Comparison of ENCODE assay signal across 1 cellular context in the genomic region with DNA sequence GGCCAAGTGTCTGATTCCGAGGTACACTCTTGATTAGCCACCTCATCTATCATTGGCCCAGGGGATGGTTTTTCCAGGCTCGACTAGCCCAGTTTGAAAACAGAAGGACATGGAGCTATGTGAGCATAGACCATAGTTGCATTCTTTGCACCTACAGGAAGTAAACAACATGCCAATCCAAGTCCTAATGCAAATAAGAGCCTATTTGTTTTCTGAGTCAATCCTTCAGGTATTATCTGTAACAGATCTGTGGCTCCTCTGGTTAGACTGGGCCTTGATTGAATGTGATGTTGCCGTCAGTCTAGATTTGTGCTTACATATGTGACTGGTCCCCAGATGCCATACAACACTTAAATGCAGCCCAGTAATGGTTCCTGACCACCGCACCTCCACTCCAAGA.
A peak's percentile ranks its signal among the peaks of the same experiment; 100 is the strongest.
TF ChIP-seq lines count a peak whose summit lies in the region.

No MANE protein-coding gene starts in this region.

TF ChIP-seq in HepG2, 621 proteins besides CTCF, POLR2A, EP300 and RAD21 (continues in another document):
- TF ChIP-seq ZNF143 (CRISPR knock-in tag; IDR thresholded peaks at IDR 0.05) (no peak), ZBTB8A (CRISPR knock-in tag; IDR thresholded peaks at IDR 0.05; ENCODE audit: borderline replicate concordance, low read depth) (no peak), TBL1XR1 (IDR thresholded peaks at IDR 0.05; ENCODE audit: borderline replicate concordance, low read length, partially characterized antibody) (peak; percentile 84), ZNF510 (CRISPR knock-in tag; IDR thresholded peaks at IDR 0.05; ENCODE audit: low read depth) (no peak), ZNF780A (CRISPR knock-in tag; IDR thresholded peaks at IDR 0.05) (no peak), MLLT10 (CRISPR knock-in tag; IDR thresholded peaks at IDR 0.05) (no peak), MEIS2 (CRISPR knock-in tag; IDR thresholded peaks at IDR 0.05) (peak; percentile 71; the same call in 1 of the 2 replicates), IKZF4 (CRISPR knock-in tag; IDR thresholded peaks at IDR 0.05; ENCODE audit: borderline replicate concordance, low read depth, not compliant biosample characterization) (no peak), CCDC6 (CRISPR knock-in tag; IDR thresholded peaks at IDR 0.05) (peak; percentile 43; the same call in 1 of the 2 replicates), ZNF75D (CRISPR knock-in tag; IDR thresholded peaks at IDR 0.05; ENCODE audit: borderline replicate concordance) (no peak), ZNF136 (CRISPR knock-in tag; IDR thresholded peaks at IDR 0.05; ENCODE audit: low read depth) (no peak), ZNF790 (CRISPR knock-in tag; IDR thresholded peaks at IDR 0.05; ENCODE audit: borderline replicate concordance) (no peak), ZNF660 (CRISPR knock-in tag; IDR thresholded peaks at IDR 0.05; ENCODE audit: borderline replicate concordance, low read depth) (no peak), KAT7 (CRISPR knock-in tag; IDR thresholded peaks at IDR 0.05; ENCODE audit: borderline replicate concordance) (no peak), ZNF343 (CRISPR knock-in tag; IDR thresholded peaks at IDR 0.05) (no peak), ZNF766 (CRISPR knock-in tag; IDR thresholded peaks at IDR 0.05; ENCODE audit: borderline replicate concordance) (no peak), ZNF788 (CRISPR knock-in tag; IDR thresholded peaks at IDR 0.05; ENCODE audit: borderline replicate concordance) (no peak), ZMYM3 (CRISPR knock-in tag; IDR thresholded peaks at IDR 0.05) (no peak), TAF1 (CRISPR knock-in tag; IDR thresholded peaks at IDR 0.05) (no peak), POGZ (CRISPR knock-in tag; IDR thresholded peaks at IDR 0.05) (peak; percentile 41), RBFOX2 (IDR thresholded peaks at IDR 0.05; ENCODE audit: low read depth, low read length) (no peak), KAT8 (CRISPR knock-in tag; IDR thresholded peaks at IDR 0.05) (peak; percentile 64), PCBP2 (optimal IDR thresholded peaks at IDR 0.05; ENCODE audit: low read depth, low read length, poor library complexity, severe bottlenecking) (no peak), SNAI1 (CRISPR knock-in tag; IDR thresholded peaks at IDR 0.05; ENCODE audit: borderline replicate concordance) (no peak), CBX1 (IDR thresholded peaks at IDR 0.05; ENCODE audit: low read depth) (no peak), ZNF577 (CRISPR knock-in tag; IDR thresholded peaks at IDR 0.05; ENCODE audit: borderline replicate concordance, low read depth) (no peak), RORA (CRISPR knock-in tag; IDR thresholded peaks at IDR 0.05) (no peak), SP5 (CRISPR knock-in tag; IDR thresholded peaks at IDR 0.05; ENCODE audit: borderline replicate concordance, low read depth) (peak; percentile 39; the same call in 1 of the 2 replicates), ZMYM2 (CRISPR knock-in tag; IDR thresholded peaks at IDR 0.05) (no peak), TBP (CRISPR knock-in tag; IDR thresholded peaks at IDR 0.05) (no peak), ZBTB3 (CRISPR knock-in tag; IDR thresholded peaks at IDR 0.05; ENCODE audit: borderline replicate concordance, low read depth) (no peak), ZNF34 (CRISPR knock-in tag; IDR thresholded peaks at IDR 0.05; ENCODE audit: borderline replicate concordance) (no peak), HCFC1 (IDR thresholded peaks at IDR 0.05; ENCODE audit: low read depth, low read length) (no peak)
- TF ChIP-seq, protein P1, sequence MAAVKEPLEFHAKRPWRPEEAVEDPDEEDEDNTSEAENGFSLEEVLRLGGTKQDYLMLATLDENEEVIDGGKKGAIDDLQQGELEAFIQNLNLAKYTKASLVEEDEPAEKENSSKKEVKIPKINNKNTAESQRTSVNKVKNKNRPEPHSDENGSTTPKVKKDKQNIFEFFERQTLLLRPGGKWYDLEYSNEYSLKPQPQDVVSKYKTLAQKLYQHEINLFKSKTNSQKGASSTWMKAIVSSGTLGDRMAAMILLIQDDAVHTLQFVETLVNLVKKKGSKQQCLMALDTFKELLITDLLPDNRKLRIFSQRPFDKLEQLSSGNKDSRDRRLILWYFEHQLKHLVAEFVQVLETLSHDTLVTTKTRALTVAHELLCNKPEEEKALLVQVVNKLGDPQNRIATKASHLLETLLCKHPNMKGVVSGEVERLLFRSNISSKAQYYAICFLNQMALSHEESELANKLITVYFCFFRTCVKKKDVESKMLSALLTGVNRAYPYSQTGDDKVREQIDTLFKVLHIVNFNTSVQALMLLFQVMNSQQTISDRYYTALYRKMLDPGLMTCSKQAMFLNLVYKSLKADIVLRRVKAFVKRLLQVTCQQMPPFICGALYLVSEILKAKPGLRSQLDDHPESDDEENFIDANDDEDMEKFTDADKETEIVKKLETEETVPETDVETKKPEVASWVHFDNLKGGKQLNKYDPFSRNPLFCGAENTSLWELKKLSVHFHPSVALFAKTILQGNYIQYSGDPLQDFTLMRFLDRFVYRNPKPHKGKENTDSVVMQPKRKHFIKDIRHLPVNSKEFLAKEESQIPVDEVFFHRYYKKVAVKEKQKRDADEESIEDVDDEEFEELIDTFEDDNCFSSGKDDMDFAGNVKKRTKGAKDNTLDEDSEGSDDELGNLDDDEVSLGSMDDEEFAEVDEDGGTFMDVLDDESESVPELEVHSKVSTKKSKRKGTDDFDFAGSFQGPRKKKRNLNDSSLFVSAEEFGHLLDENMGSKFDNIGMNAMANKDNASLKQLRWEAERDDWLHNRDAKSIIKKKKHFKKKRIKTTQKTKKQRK (IDR thresholded peaks at IDR 0.05; ENCODE audit: low read length), result no peak
- TF ChIP-seq, protein P2, sequence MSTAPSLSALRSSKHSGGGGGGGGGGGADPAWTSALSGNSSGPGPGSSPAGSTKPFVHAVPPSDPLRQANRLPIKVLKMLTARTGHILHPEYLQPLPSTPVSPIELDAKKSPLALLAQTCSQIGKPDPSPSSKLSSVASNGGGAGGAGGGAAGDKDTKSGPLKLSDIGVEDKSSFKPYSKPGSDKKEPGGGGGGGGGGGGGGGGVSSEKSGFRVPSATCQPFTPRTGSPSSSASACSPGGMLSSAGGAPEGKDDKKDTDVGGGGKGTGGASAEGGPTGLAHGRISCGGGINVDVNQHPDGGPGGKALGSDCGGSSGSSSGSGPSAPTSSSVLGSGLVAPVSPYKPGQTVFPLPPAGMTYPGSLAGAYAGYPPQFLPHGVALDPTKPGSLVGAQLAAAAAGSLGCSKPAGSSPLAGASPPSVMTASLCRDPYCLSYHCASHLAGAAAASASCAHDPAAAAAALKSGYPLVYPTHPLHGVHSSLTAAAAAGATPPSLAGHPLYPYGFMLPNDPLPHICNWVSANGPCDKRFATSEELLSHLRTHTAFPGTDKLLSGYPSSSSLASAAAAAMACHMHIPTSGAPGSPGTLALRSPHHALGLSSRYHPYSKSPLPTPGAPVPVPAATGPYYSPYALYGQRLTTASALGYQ (CRISPR knock-in tag; IDR thresholded peaks at IDR 0.05), result peak; percentile 85
- TF ChIP-seq, protein P3, sequence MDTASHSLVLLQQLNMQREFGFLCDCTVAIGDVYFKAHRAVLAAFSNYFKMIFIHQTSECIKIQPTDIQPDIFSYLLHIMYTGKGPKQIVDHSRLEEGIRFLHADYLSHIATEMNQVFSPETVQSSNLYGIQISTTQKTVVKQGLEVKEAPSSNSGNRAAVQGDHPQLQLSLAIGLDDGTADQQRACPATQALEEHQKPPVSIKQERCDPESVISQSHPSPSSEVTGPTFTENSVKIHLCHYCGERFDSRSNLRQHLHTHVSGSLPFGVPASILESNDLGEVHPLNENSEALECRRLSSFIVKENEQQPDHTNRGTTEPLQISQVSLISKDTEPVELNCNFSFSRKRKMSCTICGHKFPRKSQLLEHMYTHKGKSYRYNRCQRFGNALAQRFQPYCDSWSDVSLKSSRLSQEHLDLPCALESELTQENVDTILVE (CRISPR knock-in tag; IDR thresholded peaks at IDR 0.05), result 0 out of 2 replicates have a peak, but pooled peaks have one; percentile 34
- TF ChIP-seq, protein P4, sequence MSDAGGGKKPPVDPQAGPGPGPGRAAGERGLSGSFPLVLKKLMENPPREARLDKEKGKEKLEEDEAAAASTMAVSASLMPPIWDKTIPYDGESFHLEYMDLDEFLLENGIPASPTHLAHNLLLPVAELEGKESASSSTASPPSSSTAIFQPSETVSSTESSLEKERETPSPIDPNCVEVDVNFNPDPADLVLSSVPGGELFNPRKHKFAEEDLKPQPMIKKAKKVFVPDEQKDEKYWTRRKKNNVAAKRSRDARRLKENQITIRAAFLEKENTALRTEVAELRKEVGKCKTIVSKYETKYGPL (CRISPR knock-in tag; IDR thresholded peaks at IDR 0.05), result no peak
- TF ChIP-seq, protein P5, sequence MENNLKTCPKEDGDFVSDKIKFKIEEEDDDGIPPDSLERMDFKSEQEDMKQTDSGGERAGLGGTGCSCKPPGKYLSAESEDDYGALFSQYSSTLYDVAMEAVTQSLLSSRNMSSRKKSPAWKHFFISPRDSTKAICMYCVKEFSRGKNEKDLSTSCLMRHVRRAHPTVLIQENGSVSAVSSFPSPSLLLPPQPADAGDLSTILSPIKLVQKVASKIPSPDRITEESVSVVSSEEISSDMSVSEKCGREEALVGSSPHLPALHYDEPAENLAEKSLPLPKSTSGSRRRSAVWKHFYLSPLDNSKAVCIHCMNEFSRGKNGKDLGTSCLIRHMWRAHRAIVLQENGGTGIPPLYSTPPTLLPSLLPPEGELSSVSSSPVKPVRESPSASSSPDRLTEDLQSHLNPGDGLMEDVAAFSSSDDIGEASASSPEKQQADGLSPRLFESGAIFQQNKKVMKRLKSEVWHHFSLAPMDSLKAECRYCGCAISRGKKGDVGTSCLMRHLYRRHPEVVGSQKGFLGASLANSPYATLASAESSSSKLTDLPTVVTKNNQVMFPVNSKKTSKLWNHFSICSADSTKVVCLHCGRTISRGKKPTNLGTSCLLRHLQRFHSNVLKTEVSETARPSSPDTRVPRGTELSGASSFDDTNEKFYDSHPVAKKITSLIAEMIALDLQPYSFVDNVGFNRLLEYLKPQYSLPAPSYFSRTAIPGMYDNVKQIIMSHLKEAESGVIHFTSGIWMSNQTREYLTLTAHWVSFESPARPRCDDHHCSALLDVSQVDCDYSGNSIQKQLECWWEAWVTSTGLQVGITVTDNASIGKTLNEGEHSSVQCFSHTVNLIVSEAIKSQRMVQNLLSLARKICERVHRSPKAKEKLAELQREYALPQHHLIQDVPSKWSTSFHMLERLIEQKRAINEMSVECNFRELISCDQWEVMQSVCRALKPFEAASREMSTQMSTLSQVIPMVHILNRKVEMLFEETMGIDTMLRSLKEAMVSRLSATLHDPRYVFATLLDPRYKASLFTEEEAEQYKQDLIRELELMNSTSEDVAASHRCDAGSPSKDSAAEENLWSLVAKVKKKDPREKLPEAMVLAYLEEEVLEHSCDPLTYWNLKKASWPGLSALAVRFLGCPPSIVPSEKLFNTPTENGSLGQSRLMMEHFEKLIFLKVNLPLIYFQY (CRISPR knock-in tag; IDR thresholded peaks at IDR 0.05; ENCODE audit: borderline replicate concordance), result peak; percentile 90; the same call in 1 of the 2 replicates
- TF ChIP-seq, protein P6, sequence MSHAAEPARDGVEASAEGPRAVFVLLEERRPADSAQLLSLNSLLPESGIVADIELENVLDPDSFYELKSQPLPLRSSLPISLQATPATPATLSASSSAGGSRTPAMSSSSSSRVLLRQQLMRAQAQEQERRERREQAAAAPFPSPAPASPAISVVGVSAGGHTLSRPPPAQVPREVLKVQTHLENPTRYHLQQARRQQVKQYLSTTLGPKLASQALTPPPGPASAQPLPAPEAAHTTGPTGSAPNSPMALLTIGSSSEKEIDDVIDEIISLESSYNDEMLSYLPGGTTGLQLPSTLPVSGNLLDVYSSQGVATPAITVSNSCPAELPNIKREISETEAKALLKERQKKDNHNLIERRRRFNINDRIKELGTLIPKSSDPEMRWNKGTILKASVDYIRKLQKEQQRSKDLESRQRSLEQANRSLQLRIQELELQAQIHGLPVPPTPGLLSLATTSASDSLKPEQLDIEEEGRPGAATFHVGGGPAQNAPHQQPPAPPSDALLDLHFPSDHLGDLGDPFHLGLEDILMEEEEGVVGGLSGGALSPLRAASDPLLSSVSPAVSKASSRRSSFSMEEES (CRISPR knock-in tag; IDR thresholded peaks at IDR 0.05), result no peak
- TF ChIP-seq, protein P7, sequence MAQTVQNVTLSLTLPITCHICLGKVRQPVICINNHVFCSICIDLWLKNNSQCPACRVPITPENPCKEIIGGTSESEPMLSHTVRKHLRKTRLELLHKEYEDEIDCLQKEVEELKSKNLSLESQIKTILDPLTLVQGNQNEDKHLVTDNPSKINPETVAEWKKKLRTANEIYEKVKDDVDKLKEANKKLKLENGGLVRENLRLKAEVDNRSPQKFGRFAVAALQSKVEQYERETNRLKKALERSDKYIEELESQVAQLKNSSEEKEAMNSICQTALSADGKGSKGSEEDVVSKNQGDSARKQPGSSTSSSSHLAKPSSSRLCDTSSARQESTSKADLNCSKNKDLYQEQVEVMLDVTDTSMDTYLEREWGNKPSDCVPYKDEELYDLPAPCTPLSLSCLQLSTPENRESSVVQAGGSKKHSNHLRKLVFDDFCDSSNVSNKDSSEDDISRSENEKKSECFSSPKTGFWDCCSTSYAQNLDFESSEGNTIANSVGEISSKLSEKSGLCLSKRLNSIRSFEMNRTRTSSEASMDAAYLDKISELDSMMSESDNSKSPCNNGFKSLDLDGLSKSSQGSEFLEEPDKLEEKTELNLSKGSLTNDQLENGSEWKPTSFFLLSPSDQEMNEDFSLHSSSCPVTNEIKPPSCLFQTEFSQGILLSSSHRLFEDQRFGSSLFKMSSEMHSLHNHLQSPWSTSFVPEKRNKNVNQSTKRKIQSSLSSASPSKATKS (CRISPR knock-in tag; IDR thresholded peaks at IDR 0.05), result no peak
- TF ChIP-seq, protein P8, sequence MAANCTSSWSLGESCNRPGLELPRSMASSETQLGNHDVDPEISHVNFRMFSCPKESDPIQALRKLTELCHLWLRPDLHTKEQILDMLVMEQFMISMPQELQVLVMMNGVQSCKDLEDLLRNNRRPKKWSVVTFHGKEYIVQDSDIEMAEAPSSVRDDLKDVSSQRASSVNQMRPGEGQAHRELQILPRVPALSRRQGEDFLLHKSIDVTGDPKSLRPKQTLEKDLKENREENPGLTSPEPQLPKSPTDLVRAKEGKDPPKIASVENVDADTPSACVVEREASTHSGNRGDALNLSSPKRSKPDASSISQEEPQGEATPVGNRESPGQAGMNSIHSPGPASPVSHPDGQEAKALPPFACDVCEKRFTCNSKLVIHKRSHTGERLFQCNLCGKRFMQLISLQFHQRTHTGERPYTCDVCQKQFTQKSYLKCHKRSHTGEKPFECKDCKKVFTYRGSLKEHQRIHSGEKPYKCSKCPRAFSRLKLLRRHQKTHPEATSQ (CRISPR knock-in tag; IDR thresholded peaks at IDR 0.05; ENCODE audit: borderline replicate concordance), result no peak
- TF ChIP-seq, protein P9, sequence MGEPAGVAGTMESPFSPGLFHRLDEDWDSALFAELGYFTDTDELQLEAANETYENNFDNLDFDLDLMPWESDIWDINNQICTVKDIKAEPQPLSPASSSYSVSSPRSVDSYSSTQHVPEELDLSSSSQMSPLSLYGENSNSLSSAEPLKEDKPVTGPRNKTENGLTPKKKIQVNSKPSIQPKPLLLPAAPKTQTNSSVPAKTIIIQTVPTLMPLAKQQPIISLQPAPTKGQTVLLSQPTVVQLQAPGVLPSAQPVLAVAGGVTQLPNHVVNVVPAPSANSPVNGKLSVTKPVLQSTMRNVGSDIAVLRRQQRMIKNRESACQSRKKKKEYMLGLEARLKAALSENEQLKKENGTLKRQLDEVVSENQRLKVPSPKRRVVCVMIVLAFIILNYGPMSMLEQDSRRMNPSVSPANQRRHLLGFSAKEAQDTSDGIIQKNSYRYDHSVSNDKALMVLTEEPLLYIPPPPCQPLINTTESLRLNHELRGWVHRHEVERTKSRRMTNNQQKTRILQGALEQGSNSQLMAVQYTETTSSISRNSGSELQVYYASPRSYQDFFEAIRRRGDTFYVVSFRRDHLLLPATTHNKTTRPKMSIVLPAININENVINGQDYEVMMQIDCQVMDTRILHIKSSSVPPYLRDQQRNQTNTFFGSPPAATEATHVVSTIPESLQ (CRISPR knock-in tag; conservative IDR thresholded peaks at IDR 0.05), result no peak
